34 cellular contexts compared by ENCODE assay signal in the genomic region with DNA sequence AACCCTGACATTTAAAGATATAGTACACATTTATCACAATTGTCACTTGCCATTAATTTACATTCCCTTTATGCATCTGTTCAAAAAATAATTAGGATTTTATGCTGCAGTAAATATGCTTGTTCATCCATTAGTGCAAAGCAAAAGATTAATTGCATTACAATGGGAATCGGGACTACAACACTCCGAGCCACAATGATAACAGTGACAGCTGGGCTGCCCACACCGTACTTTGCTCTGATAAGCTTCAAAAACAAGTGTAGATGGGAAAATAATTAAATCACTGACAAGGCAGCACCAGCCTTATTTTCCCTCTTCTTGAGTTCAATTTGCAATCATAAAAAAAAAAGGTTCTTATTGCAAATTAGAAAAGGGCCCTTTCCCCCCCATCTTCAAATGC.
"Had no signal": no experiment of that assay in that cellular context is flagged by ENCODE, and none has a peak within 500 bp of the region (broad histone marks: within the 10 kb centered on the region; RNA-seq: fewer than 3 reads in every experiment).

No MANE protein-coding gene starts in this region.

- H3K36me3 ChIP-seq: adrenal gland, breast epithelium, cardiac muscle cell, esophagus muscularis mucosa, gastrocnemius medialis, heart right ventricle had no signal

- H3K4me1 ChIP-seq: adrenal gland, breast epithelium, esophagus muscularis mucosa, foreskin keratinocyte, gastrocnemius medialis, heart right ventricle had no signal

- H3K4me3 Mint-ChIP-seq: activated CD4-positive, alpha-beta memory T cell treated with anti-CD3 and anti-CD28 coated beads for 36 hours; activated CD4-positive, alpha-beta T cell treated with anti-CD3 and anti-CD28 coated beads for 36 hours; activated CD4-positive, alpha-beta T cell treated with anti-CD3 and anti-CD28 coated beads, Interleukin-2, amount 10 ng/mL, durations not matched to agents 24 days and 14 days; activated CD8-positive, alpha-beta memory T cell treated with anti-CD3 and anti-CD28 coated beads, Interleukin-2, amount 10 ng/mL, durations not matched to agents 7 days and 5 days; activated CD8-positive, alpha-beta T cell treated with anti-CD3 and anti-CD28 coated beads, Interleukin-2, amount 10 ng/mL, durations not matched to agents 7 days and 5 days; activated naive CD4-positive, alpha-beta T cell treated with anti-CD3 and anti-CD28 coated beads for 36 hours; activated naive CD4-positive, alpha-beta T cell treated with anti-CD3 and anti-CD28 coated beads, Interleukin-2, amount 50 U/mL, for 24 hours; activated naive CD8-positive, alpha-beta T cell treated with anti-CD3 and anti-CD28 coated beads for 36 hours; activated naive CD8-positive, alpha-beta T cell treated with anti-CD3 and anti-CD28 coated beads, Interleukin-2, amount 50 U/mL, for 24 hours; activated T-helper 1 cell treated with anti-CD3 and anti-CD28 coated beads, Interleukin-12 subunit alpha, Interleukin-12 subunit beta, Interleukin-2, Interleukin-4 antibody, amounts not matched to agents 30 ng/mL and 10 ng/mL and 1 ng/mL, durations not matched to agents 14 hours and 24 hours and 36 hours; brain; central memory CD8-positive, alpha-beta T cell; dendritic cell treated with granulocyte-macrophage colony-stimulating factor and Interleukin-4, amounts not matched to agents 40 ng/mL and 50 ng/mL, for 4 days; endodermal cell had no signal

- H3K36me3 Mint-ChIP-seq: activated CD4-positive, alpha-beta memory T cell treated with anti-CD3 and anti-CD28 coated beads for 36 hours; activated CD8-positive, alpha-beta memory T cell treated with anti-CD3 and anti-CD28 coated beads, Interleukin-2, amount 10 ng/mL, durations not matched to agents 7 days and 5 days; activated naive CD4-positive, alpha-beta T cell treated with anti-CD3 and anti-CD28 coated beads, Interleukin-2, amount 50 U/mL, for 24 hours; activated naive CD8-positive, alpha-beta T cell treated with anti-CD3 and anti-CD28 coated beads for 36 hours; brain had no signal

- H3K27me3 Mint-ChIP-seq: activated CD4-positive, alpha-beta memory T cell treated with anti-CD3 and anti-CD28 coated beads for 36 hours; activated CD4-positive, alpha-beta T cell treated with anti-CD3 and anti-CD28 coated beads for 36 hours; activated CD4-positive, alpha-beta T cell treated with anti-CD3 and anti-CD28 coated beads, Interleukin-2, amount 10 ng/mL, durations not matched to agents 24 days and 14 days; activated CD8-positive, alpha-beta memory T cell treated with anti-CD3 and anti-CD28 coated beads, Interleukin-2, amount 10 ng/mL, durations not matched to agents 7 days and 5 days; activated naive CD4-positive, alpha-beta T cell treated with anti-CD3 and anti-CD28 coated beads, Interleukin-2, amount 50 U/mL, for 24 hours; activated naive CD8-positive, alpha-beta T cell treated with anti-CD3 and anti-CD28 coated beads for 36 hours; activated naive CD8-positive, alpha-beta T cell treated with anti-CD3 and anti-CD28 coated beads, Interleukin-2, amount 50 U/mL, for 24 hours; brain; central memory CD8-positive, alpha-beta T cell; dendritic cell treated with granulocyte-macrophage colony-stimulating factor and Interleukin-4, amounts not matched to agents 40 ng/mL and 50 ng/mL, for 4 days had no signal

- H3K4me1 Mint-ChIP-seq: activated CD4-positive, alpha-beta T cell treated with anti-CD3 and anti-CD28 coated beads for 36 hours; activated CD4-positive, alpha-beta T cell treated with anti-CD3 and anti-CD28 coated beads, Interleukin-2, amount 10 ng/mL, durations not matched to agents 24 days and 14 days; activated CD8-positive, alpha-beta memory T cell treated with anti-CD3 and anti-CD28 coated beads, Interleukin-2, amount 10 ng/mL, durations not matched to agents 7 days and 5 days; activated naive CD4-positive, alpha-beta T cell treated with anti-CD3 and anti-CD28 coated beads, Interleukin-2, amount 50 U/mL, for 24 hours; activated naive CD8-positive, alpha-beta T cell treated with anti-CD3 and anti-CD28 coated beads for 36 hours; activated naive CD8-positive, alpha-beta T cell treated with anti-CD3 and anti-CD28 coated beads, Interleukin-2, amount 50 U/mL, for 24 hours; central memory CD8-positive, alpha-beta T cell had no signal

- H3K27me3 ChIP-seq: adrenal gland, breast epithelium, cardiac muscle cell, esophagus muscularis mucosa, foreskin keratinocyte, gastrocnemius medialis, heart right ventricle had no signal

- H3K9me3 ChIP-seq: adrenal gland, breast epithelium, esophagus muscularis mucosa, gastrocnemius medialis, heart right ventricle had no signal

- H3K4me3 ChIP-seq: adrenal gland, breast epithelium, cardiac muscle cell, coronary artery, dorsolateral prefrontal cortex, esophagus muscularis mucosa, gastrocnemius medialis, heart right ventricle had no signal

- DNase-seq: activated CD4-positive, alpha-beta memory T cell treated with anti-CD3 and anti-CD28 coated beads for 36 hours; activated CD4-positive, alpha-beta T cell treated with anti-CD3 and anti-CD28 coated beads for 36 hours; activated CD4-positive, alpha-beta T cell treated with anti-CD3 and anti-CD28 coated beads, Interleukin-2, amount 10 ng/mL, durations not matched to agents 24 days and 14 days; activated CD4-positive, CD25-positive, alpha-beta regulatory T cell; activated CD4-positive, CD25-positive, alpha-beta regulatory T cell treated with anti-CD3 and anti-CD28 coated beads, Interleukin-2, amount 50 U/mL, for 72 hours; activated CD8-positive, alpha-beta memory T cell treated with anti-CD3 and anti-CD28 coated beads, Interleukin-2, amount 10 ng/mL, durations not matched to agents 7 days and 5 days; activated CD8-positive, alpha-beta memory T cell treated with anti-CD3 and anti-CD28 coated beads, Interleukin-2, amount 50 U/mL, for 4 hours; activated CD8-positive, alpha-beta T cell treated with anti-CD3 and anti-CD28 coated beads, Interleukin-2, amount 10 ng/mL, durations not matched to agents 7 days and 5 days; activated effector memory CD4-positive, alpha-beta T cell treated with anti-CD3 and anti-CD28 coated beads, Interleukin-2, amount 50 U/mL, for 16 hours; activated naive CD4-positive, alpha-beta T cell treated with anti-CD3 and anti-CD28 coated beads for 36 hours; activated naive CD8-positive, alpha-beta T cell treated with anti-CD3 and anti-CD28 coated beads for 36 hours; activated naive CD8-positive, alpha-beta T cell treated with anti-CD3 and anti-CD28 coated beads, Interleukin-2, amount 50 U/mL, for 24 hours; activated T-cell treated with anti-CD3 and anti-CD28 coated beads, Interleukin-2, amount 50 U/mL, for 1 hour; activated T-cell treated with anti-CD3 and anti-CD28 coated beads, Interleukin-2, amount 50 U/mL, for 48 hours; aorta; dorsolateral prefrontal cortex; effector memory CD4-positive, alpha-beta T cell; endodermal cell; erythroblast; foreskin keratinocyte; gastrocnemius medialis; heart right ventricle; T-helper 2 cell had no signal

- H3K9me3 Mint-ChIP-seq: brain, endodermal cell had no signal

- H3K27ac Mint-ChIP-seq: activated CD4-positive, alpha-beta memory T cell treated with anti-CD3 and anti-CD28 coated beads for 36 hours; activated CD4-positive, alpha-beta T cell treated with anti-CD3 and anti-CD28 coated beads for 36 hours; activated CD4-positive, alpha-beta T cell treated with anti-CD3 and anti-CD28 coated beads, Interleukin-2, amount 10 ng/mL, durations not matched to agents 24 days and 14 days; activated CD8-positive, alpha-beta memory T cell treated with anti-CD3 and anti-CD28 coated beads, Interleukin-2, amount 10 ng/mL, durations not matched to agents 7 days and 5 days; activated CD8-positive, alpha-beta T cell treated with anti-CD3 and anti-CD28 coated beads, Interleukin-2, amount 10 ng/mL, durations not matched to agents 7 days and 5 days; activated naive CD4-positive, alpha-beta T cell treated with anti-CD3 and anti-CD28 coated beads for 36 hours; activated naive CD4-positive, alpha-beta T cell treated with anti-CD3 and anti-CD28 coated beads, Interleukin-2, amount 50 U/mL, for 24 hours; activated naive CD8-positive, alpha-beta T cell treated with anti-CD3 and anti-CD28 coated beads for 36 hours; activated naive CD8-positive, alpha-beta T cell treated with anti-CD3 and anti-CD28 coated beads, Interleukin-2, amount 50 U/mL, for 24 hours; activated T-helper 1 cell treated with anti-CD3 and anti-CD28 coated beads, Interleukin-12 subunit alpha, Interleukin-12 subunit beta, Interleukin-2, Interleukin-4 antibody, amounts not matched to agents 30 ng/mL and 10 ng/mL and 1 ng/mL, durations not matched to agents 14 hours and 24 hours and 36 hours; activated T-helper 2 cell treated with anti-CD3 and anti-CD28 coated beads, Interferon-gamma antibody, Interleukin-2, Interleukin-4, amounts not matched to agents 10 μg/mL and 5 μg/mL and 100 μg/mL, durations not matched to agents 14 hours and 24 hours and 36 hours; dendritic cell treated with granulocyte-macrophage colony-stimulating factor and Interleukin-4, amounts not matched to agents 40 ng/mL and 50 ng/mL, for 4 days; endodermal cell had no signal

- ATAC-seq: activated CD4-positive, alpha-beta T cell treated with anti-CD3 and anti-CD28 coated beads for 36 hours; activated CD8-positive, alpha-beta memory T cell treated with anti-CD3 and anti-CD28 coated beads, Interleukin-2, amount 10 ng/mL, durations not matched to agents 7 days and 5 days; activated CD8-positive, alpha-beta T cell treated with anti-CD3 and anti-CD28 coated beads, Interleukin-2, amount 10 ng/mL, durations not matched to agents 7 days and 5 days; activated naive CD8-positive, alpha-beta T cell treated with anti-CD3 and anti-CD28 coated beads, Interleukin-2, amount 50 U/mL, for 24 hours; foreskin keratinocyte; gastrocnemius medialis; heart right ventricle had no signal
